ENCODE assay signal across 1 cellular context in the genomic region with DNA sequence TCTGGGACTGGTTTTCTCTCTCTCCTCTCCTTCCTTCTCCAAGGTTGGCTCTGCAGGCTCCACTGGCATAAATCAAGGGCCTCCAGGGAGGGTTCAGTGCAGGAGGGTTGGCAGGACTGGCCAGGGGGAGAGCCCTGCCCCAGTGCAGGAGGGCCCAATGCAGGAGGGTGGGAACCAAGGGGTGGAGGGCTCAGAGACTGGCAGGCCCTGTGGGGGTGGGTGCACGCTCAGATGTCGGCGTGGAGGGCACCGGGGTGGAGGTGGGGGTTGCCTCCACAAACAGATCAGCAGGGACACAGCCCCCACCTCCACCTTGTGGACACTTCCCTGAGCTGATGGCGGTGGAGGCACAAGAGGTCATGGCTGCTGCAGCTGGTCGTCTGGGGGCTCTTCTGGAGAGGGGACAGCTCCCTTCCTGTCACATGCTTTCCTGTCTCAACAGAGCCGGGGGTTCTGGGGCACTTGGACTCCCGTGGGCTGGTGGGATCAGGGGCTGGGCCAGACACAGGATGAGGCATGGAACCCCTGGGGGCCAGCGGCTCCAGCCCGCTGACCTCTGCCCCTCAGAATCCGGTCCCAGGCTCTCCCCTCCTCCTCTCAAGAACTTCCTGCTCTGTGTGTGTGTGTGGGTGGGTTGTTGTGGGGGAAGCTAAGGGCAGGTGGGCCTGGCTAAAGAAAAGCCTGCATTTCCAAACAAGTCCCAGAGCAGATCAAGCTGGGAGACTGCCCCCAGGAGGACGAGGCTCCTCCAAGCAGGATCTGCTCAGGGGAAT.
TF ChIP-seq lines count a peak whose summit lies in the region.

No MANE protein-coding gene starts in this region.

TF ChIP-seq in HepG2, 621 proteins besides CTCF, POLR2A, EP300 and RAD21 (continued from another document and continues in another):
- TF ChIP-seq, protein P1, sequence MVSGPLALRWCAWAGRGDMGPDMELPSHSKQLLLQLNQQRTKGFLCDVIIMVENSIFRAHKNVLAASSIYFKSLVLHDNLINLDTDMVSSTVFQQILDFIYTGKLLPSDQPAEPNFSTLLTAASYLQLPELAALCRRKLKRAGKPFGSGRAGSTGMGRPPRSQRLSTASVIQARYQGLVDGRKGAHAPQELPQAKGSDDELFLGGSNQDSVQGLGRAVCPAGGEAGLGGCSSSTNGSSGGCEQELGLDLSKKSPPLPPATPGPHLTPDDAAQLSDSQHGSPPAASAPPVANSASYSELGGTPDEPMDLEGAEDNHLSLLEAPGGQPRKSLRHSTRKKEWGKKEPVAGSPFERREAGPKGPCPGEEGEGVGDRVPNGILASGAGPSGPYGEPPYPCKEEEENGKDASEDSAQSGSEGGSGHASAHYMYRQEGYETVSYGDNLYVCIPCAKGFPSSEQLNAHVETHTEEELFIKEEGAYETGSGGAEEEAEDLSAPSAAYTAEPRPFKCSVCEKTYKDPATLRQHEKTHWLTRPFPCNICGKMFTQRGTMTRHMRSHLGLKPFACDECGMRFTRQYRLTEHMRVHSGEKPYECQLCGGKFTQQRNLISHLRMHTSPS (CRISPR knock-in tag; IDR thresholded peaks at IDR 0.05; ENCODE audit: low read depth) = peak; percentile 88
- no peak for TF ChIP-seq ZNF766 (CRISPR knock-in tag; IDR thresholded peaks at IDR 0.05; ENCODE audit: borderline replicate concordance)
- TF ChIP-seq CEBPB (IDR thresholded peaks at IDR 0.05; ENCODE audit: borderline replicate concordance, low read depth, low read length) = no peak
- TF ChIP-seq ZNF709 (CRISPR knock-in tag; IDR thresholded peaks at IDR 0.05) = no peak; the same call in 1 of the 2 replicates
- TF ChIP-seq NR2F1 (CRISPR knock-in tag; IDR thresholded peaks at IDR 0.05) = peak; percentile 77 to 87
- TF ChIP-seq, protein P2, sequence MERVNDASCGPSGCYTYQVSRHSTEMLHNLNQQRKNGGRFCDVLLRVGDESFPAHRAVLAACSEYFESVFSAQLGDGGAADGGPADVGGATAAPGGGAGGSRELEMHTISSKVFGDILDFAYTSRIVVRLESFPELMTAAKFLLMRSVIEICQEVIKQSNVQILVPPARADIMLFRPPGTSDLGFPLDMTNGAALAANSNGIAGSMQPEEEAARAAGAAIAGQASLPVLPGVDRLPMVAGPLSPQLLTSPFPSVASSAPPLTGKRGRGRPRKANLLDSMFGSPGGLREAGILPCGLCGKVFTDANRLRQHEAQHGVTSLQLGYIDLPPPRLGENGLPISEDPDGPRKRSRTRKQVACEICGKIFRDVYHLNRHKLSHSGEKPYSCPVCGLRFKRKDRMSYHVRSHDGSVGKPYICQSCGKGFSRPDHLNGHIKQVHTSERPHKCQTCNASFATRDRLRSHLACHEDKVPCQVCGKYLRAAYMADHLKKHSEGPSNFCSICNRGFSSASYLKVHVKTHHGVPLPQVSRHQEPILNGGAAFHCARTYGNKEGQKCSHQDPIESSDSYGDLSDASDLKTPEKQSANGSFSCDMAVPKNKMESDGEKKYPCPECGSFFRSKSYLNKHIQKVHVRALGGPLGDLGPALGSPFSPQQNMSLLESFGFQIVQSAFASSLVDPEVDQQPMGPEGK (CRISPR knock-in tag; IDR thresholded peaks at IDR 0.05) = peak; percentile 99
- no peak; the same call in 1 of the 2 replicates for TF ChIP-seq ZNF230 (CRISPR knock-in tag; IDR thresholded peaks at IDR 0.05)
- TF ChIP-seq FOXJ3 (CRISPR knock-in tag; IDR thresholded peaks at IDR 0.05; ENCODE audit: borderline replicate concordance) = no peak
- TF ChIP-seq NFIB (CRISPR knock-in tag; IDR thresholded peaks at IDR 0.05; ENCODE audit: borderline replicate concordance) = no peak
- no peak; the same call in 1 of the 2 replicates for TF ChIP-seq ZNF879 (CRISPR knock-in tag; IDR thresholded peaks at IDR 0.05)
- TF ChIP-seq ZNF337 (CRISPR knock-in tag; IDR thresholded peaks at IDR 0.05; ENCODE audit: borderline replicate concordance, low read depth) = 0 out of 2 replicates have a peak, but pooled peaks have one; percentile 73
- TF ChIP-seq SRSF1 (optimal IDR thresholded peaks at IDR 0.05; ENCODE audit: low read depth, low read length) = peak; percentile 93
- TF ChIP-seq, protein P3, sequence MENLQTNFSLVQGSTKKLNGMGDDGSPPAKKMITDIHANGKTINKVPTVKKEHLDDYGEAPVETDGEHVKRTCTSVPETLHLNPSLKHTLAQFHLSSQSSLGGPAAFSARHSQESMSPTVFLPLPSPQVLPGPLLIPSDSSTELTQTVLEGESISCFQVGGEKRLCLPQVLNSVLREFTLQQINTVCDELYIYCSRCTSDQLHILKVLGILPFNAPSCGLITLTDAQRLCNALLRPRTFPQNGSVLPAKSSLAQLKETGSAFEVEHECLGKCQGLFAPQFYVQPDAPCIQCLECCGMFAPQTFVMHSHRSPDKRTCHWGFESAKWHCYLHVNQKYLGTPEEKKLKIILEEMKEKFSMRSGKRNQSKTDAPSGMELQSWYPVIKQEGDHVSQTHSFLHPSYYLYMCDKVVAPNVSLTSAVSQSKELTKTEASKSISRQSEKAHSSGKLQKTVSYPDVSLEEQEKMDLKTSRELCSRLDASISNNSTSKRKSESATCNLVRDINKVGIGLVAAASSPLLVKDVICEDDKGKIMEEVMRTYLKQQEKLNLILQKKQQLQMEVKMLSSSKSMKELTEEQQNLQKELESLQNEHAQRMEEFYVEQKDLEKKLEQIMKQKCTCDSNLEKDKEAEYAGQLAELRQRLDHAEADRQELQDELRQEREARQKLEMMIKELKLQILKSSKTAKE (CRISPR knock-in tag; IDR thresholded peaks at IDR 0.05; ENCODE audit: borderline replicate concordance) = peak; percentile 55; the same call in 1 of the 2 replicates
- peak; percentile 93 for TF ChIP-seq CC2D1A (CRISPR knock-in tag; IDR thresholded peaks at IDR 0.05)
- TF ChIP-seq ZNF772 (CRISPR knock-in tag; IDR thresholded peaks at IDR 0.05) = peak; percentile 75; the same call in 1 of the 2 replicates
- no peak for TF ChIP-seq ZNF24 (IDR thresholded peaks at IDR 0.05)
- TF ChIP-seq, protein P4, sequence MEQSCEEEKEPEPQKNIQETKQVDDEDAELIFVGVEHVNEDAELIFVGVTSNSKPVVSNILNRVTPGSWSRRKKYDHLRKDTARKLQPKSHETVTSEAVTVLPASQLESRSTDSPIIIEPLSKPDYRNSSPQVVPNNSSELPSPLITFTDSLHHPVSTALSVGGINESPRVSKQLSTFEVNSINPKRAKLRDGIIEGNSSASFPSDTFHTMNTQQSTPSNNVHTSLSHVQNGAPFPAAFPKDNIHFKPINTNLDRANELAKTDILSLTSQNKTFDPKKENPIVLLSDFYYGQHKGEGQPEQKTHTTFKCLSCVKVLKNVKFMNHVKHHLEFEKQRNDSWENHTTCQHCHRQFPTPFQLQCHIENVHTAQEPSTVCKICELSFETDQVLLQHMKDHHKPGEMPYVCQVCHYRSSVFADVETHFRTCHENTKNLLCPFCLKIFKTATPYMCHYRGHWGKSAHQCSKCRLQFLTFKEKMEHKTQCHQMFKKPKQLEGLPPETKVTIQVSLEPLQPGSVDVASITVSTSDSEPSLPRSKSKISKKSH (CRISPR knock-in tag; IDR thresholded peaks at IDR 0.05; ENCODE audit: borderline replicate concordance) = peak; percentile 91; the same call in 1 of the 2 replicates
- peak; percentile 96 for TF ChIP-seq NR2F6 (IDR thresholded peaks at IDR 0.05)
- TF ChIP-seq NR2F6 (CRISPR knock-in tag; IDR thresholded peaks at IDR 0.05) = peak; percentile 90
- TF ChIP-seq ZNF274 (CRISPR knock-in tag; IDR thresholded peaks at IDR 0.05) = no peak; the same call in 1 of the 2 replicates
- peak; percentile 78; the same call in 1 of the 2 replicates for TF ChIP-seq BRCA1 (CRISPR knock-in tag; IDR thresholded peaks at IDR 0.05)
- TF ChIP-seq, protein P5, sequence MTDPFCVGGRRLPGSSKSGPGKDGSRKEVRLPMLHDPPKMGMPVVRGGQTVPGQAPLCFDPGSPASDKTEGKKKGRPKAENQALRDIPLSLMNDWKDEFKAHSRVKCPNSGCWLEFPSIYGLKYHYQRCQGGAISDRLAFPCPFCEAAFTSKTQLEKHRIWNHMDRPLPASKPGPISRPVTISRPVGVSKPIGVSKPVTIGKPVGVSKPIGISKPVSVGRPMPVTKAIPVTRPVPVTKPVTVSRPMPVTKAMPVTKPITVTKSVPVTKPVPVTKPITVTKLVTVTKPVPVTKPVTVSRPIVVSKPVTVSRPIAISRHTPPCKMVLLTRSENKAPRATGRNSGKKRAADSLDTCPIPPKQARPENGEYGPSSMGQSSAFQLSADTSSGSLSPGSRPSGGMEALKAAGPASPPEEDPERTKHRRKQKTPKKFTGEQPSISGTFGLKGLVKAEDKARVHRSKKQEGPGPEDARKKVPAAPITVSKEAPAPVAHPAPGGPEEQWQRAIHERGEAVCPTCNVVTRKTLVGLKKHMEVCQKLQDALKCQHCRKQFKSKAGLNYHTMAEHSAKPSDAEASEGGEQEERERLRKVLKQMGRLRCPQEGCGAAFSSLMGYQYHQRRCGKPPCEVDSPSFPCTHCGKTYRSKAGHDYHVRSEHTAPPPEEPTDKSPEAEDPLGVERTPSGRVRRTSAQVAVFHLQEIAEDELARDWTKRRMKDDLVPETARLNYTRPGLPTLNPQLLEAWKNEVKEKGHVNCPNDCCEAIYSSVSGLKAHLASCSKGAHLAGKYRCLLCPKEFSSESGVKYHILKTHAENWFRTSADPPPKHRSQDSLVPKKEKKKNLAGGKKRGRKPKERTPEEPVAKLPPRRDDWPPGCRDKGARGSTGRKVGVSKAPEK (CRISPR knock-in tag; IDR thresholded peaks at IDR 0.05; ENCODE audit: borderline replicate concordance) = peak; percentile 44; the same call in 1 of the 2 replicates
- TF ChIP-seq NPAS2 (CRISPR knock-in tag; IDR thresholded peaks at IDR 0.05; ENCODE audit: borderline replicate concordance) = no peak
- no peak for TF ChIP-seq ZNF382 (CRISPR knock-in tag; IDR thresholded peaks at IDR 0.05; ENCODE audit: borderline replicate concordance)
- TF ChIP-seq, protein P6, sequence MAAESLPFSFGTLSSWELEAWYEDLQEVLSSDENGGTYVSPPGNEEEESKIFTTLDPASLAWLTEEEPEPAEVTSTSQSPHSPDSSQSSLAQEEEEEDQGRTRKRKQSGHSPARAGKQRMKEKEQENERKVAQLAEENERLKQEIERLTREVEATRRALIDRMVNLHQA (CRISPR knock-in tag; IDR thresholded peaks at IDR 0.05) = no peak
- no peak for TF ChIP-seq ZFP62 (CRISPR knock-in tag; IDR thresholded peaks at IDR 0.05)
- TF ChIP-seq, protein P7, sequence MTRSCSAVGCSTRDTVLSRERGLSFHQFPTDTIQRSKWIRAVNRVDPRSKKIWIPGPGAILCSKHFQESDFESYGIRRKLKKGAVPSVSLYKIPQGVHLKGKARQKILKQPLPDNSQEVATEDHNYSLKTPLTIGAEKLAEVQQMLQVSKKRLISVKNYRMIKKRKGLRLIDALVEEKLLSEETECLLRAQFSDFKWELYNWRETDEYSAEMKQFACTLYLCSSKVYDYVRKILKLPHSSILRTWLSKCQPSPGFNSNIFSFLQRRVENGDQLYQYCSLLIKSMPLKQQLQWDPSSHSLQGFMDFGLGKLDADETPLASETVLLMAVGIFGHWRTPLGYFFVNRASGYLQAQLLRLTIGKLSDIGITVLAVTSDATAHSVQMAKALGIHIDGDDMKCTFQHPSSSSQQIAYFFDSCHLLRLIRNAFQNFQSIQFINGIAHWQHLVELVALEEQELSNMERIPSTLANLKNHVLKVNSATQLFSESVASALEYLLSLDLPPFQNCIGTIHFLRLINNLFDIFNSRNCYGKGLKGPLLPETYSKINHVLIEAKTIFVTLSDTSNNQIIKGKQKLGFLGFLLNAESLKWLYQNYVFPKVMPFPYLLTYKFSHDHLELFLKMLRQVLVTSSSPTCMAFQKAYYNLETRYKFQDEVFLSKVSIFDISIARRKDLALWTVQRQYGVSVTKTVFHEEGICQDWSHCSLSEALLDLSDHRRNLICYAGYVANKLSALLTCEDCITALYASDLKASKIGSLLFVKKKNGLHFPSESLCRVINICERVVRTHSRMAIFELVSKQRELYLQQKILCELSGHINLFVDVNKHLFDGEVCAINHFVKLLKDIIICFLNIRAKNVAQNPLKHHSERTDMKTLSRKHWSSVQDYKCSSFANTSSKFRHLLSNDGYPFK (CRISPR knock-in tag; IDR thresholded peaks at IDR 0.05; ENCODE audit: borderline replicate concordance) = peak; percentile 98
- peak; percentile 80 for TF ChIP-seq ETV5 (CRISPR knock-in tag; IDR thresholded peaks at IDR 0.05; ENCODE audit: borderline replicate concordance)
- TF ChIP-seq JUN (CRISPR knock-in tag; IDR thresholded peaks at IDR 0.05) = 0 out of 2 replicates have a peak, but pooled peaks have one; percentile 17
- TF ChIP-seq, protein P8, sequence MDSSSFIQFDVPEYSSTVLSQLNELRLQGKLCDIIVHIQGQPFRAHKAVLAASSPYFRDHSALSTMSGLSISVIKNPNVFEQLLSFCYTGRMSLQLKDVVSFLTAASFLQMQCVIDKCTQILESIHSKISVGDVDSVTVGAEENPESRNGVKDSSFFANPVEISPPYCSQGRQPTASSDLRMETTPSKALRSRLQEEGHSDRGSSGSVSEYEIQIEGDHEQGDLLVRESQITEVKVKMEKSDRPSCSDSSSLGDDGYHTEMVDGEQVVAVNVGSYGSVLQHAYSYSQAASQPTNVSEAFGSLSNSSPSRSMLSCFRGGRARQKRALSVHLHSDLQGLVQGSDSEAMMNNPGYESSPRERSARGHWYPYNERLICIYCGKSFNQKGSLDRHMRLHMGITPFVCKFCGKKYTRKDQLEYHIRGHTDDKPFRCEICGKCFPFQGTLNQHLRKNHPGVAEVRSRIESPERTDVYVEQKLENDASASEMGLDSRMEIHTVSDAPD (CRISPR knock-in tag; IDR thresholded peaks at IDR 0.05) = 0 out of 2 replicates have a peak, but pooled peaks have one; percentile 17
- TF ChIP-seq, protein P9, sequence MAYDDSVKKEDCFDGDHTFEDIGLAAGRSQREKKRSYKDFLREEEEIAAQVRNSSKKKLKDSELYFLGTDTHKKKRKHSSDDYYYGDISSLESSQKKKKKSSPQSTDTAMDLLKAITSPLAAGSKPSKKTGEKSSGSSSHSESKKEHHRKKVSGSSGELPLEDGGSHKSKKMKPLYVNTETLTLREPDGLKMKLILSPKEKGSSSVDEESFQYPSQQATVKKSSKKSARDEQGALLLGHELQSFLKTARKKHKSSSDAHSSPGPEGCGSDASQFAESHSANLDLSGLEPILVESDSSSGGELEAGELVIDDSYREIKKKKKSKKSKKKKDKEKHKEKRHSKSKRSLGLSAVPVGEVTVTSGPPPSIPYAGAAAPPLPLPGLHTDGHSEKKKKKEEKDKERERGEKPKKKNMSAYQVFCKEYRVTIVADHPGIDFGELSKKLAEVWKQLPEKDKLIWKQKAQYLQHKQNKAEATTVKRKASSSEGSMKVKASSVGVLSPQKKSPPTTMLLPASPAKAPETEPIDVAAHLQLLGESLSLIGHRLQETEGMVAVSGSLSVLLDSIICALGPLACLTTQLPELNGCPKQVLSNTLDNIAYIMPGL (CRISPR knock-in tag; IDR thresholded peaks at IDR 0.05; ENCODE audit: borderline replicate concordance in 1 of 2, low read depth in 1 of 2) = peak in 1 of 2 experiments; percentile 73; a peak in 3 of 4 replicates
- TF ChIP-seq, protein P10, sequence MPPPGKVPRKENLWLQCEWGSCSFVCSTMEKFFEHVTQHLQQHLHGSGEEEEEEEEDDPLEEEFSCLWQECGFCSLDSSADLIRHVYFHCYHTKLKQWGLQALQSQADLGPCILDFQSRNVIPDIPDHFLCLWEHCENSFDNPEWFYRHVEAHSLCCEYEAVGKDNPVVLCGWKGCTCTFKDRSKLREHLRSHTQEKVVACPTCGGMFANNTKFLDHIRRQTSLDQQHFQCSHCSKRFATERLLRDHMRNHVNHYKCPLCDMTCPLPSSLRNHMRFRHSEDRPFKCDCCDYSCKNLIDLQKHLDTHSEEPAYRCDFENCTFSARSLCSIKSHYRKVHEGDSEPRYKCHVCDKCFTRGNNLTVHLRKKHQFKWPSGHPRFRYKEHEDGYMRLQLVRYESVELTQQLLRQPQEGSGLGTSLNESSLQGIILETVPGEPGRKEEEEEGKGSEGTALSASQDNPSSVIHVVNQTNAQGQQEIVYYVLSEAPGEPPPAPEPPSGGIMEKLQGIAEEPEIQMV (CRISPR knock-in tag; IDR thresholded peaks at IDR 0.05; ENCODE audit: low read depth) = no peak
- TF ChIP-seq SP140L (CRISPR knock-in tag; IDR thresholded peaks at IDR 0.05; ENCODE audit: borderline replicate concordance) = no peak
- peak; percentile 71 for TF ChIP-seq RARA (CRISPR knock-in tag; IDR thresholded peaks at IDR 0.05)
- no peak for TF ChIP-seq ZNF256 (CRISPR knock-in tag; conservative IDR thresholded peaks at IDR 0.05)
